In genomic region chr3:20842002-20842401, GRCh38 we compare ENCODE assay signal across 19 cellular contexts.
DNase-seq lines count a peak whose midpoint lies in the region; ATAC-seq, FAIRE-seq and TF ChIP-seq lines count a peak whose summit lies in the region.
"Had no signal": no experiment of that assay in that cellular context is flagged by ENCODE, and none has a peak within 500 bp of the region (broad histone marks: within the 10 kb centered on the region; RNA-seq: fewer than 3 reads in every experiment).

No MANE protein-coding gene starts in this region.

- 81% methylated on average over 6 of the region's 6 CpGs; no CpG with 5 or more reads in 1 of the 2 experiments for WGBS in H1 (ENCODE audit: extremely low coverage in 1 of 2, insufficient coverage in 1 of 2, insufficient read length in 1 of 2, insufficient replicate concordance in 2 of 2, low coverage in 1 of 2, low lambda C conversion rate in 2 of 2, missing lambda C conversion rate in 1 of 2), 2 experiments
- 93% methylated on average over 6 of the region's 6 CpGs for WGBS in smooth muscle cell (ENCODE audit: low lambda C conversion rate)
- no CpG with 5 or more reads among the region's 6 CpGs for WGBS in mesendoderm (ENCODE audit: extremely low coverage, insufficient coverage, low lambda C conversion rate)

- H3K79me1 ChIP-seq in H1 (ENCODE audit: low read depth, low read length) (no peaks in the 10 kb centered on the region), mesendoderm (ENCODE audit: low read length) (no peaks in the 10 kb centered on the region)

- H4K91ac ChIP-seq in H1 (replicated peaks; ENCODE audit: insufficient read length, low read length) = no peak overlapping the region

- no peak for TF ChIP-seq CTCF in HFFc6 (IDR thresholded peaks at IDR 0.05)
- no peak for TF ChIP-seq CTCF in OCI-LY7 (conservative IDR thresholded peaks at IDR 0.05; ENCODE audit: low read length)
- no peak for TF ChIP-seq CTCF in H1 (IDR thresholded peaks at IDR 0.05; ENCODE audit: control extremely low read depth in 1 of 3, insufficient read depth in 1 of 3, low read depth in 1 of 3, low read length in 3 of 3)
- TF ChIP-seq CTCF in smooth muscle cell (IDR thresholded peaks at IDR 0.05; ENCODE audit: borderline replicate concordance, insufficient read depth, poor library complexity, severe bottlenecking) = no peak
- no peak for TF ChIP-seq CTCF in omental fat pad (IDR thresholded peaks at IDR 0.05)

- H4K8ac ChIP-seq in H1 (ENCODE audit: extremely low read depth, insufficient read depth, low read length) (no peak overlapping the region), mesendoderm (ENCODE audit: low read depth, low read length) (no peak overlapping the region)

- H3K23ac ChIP-seq in H1 (ENCODE audit: insufficient read length) (no peak overlapping the region), mesendoderm (ENCODE audit: low read length) (no peak overlapping the region)

- H3K4me2 ChIP-seq in OCI-LY7 (ENCODE audit: low read length) = peak overlapping the region; percentile 60
- H3K4me2 ChIP-seq in H1 (ENCODE audit: insufficient read depth in 1 of 2, low read depth in 2 of 2, low read length in 2 of 2) = no peak overlapping the region
- H3K4me2 ChIP-seq in smooth muscle cell = peak overlapping the region; percentile 10
- H3K4me2 ChIP-seq in mesendoderm (ENCODE audit: low read length) = no peak overlapping the region

- H3K4ac ChIP-seq in H1 (replicated peaks; ENCODE audit: insufficient read length, low read depth, low read length) (no peak overlapping the region), mesendoderm (ENCODE audit: low read depth, low read length) (no peak overlapping the region)

- H2BK12ac ChIP-seq in H1 (ENCODE audit: low read depth, low read length) = no peak overlapping the region

- FAIRE-seq in H1 (lab: Jason Lieb, UNC) = no peak
- FAIRE-seq: GM12891, GM18507 had no signal

- H3K9me3 ChIP-seq in OCI-LY7 (ENCODE audit: low read length) (no peaks in the 10 kb centered on the region), H1 (ENCODE audit: insufficient read depth in 2 of 2, low read depth in 1 of 2, low read length in 1 of 2) (no peaks in the 10 kb centered on the region; a peak in 1 of 4 replicates), smooth muscle cell (replicated peaks; ENCODE audit: low read depth) (no peaks in the 10 kb centered on the region)

- H2BK5ac ChIP-seq in H1 (ENCODE audit: low read depth, low read length) (no peak overlapping the region), mesendoderm (ENCODE audit: low read length) (no peak overlapping the region)

- H3K9me3 Mint-ChIP-seq in HFFc6 = no peaks in the 10 kb centered on the region

- H3K27ac ChIP-seq in OCI-LY7 (ENCODE audit: low read depth, low read length, poor library complexity, severe bottlenecking) (peak overlapping the region; percentile 61), H1 (ENCODE audit: low read depth, low read length) (no peak overlapping the region), smooth muscle cell (ENCODE audit: low read depth) (no peak overlapping the region), mesendoderm (ENCODE audit: low read depth, low read length) (no peak overlapping the region)

- peaks cover 6% of the 10 kb centered on the region; the same call in 1 of the 2 replicates for H3K9me2 ChIP-seq in OCI-LY7 (ENCODE audit: insufficient read depth, low read length)

- no peak overlapping the region for H2AK5ac ChIP-seq in H1 (ENCODE audit: low read depth, low read length)
- no peak overlapping the region for H2AK5ac ChIP-seq in mesendoderm (ENCODE audit: low read length)

- intact Hi-C loops in OCI-LY7 (cut with micrococcal nuclease; ENCODE audit: unreplicated experiment) = no loop called here

- H3K27me3 ChIP-seq in H1 (replicated peaks in 1 of 4; ENCODE audit: control insufficient read depth in 3 of 4, extremely low read depth in 1 of 4, insufficient read depth in 3 of 4, low read length in 3 of 4) (no peaks in the 10 kb centered on the region), smooth muscle cell (ENCODE audit: low read depth) (no peaks in the 10 kb centered on the region), mesendoderm (ENCODE audit: insufficient read depth, low read length, poor library complexity) (no peaks in the 10 kb centered on the region)

- no peak for TF ChIP-seq POLR2A in H1 (IDR thresholded peaks at IDR 0.05; ENCODE audit: control extremely low read depth in 1 of 2, low read depth in 2 of 2, low read length in 2 of 2)

- H4K20me1 ChIP-seq in OCI-LY7 (ENCODE audit: insufficient read depth, low read length) = no peaks in the 10 kb centered on the region
- no peaks in the 10 kb centered on the region for H4K20me1 ChIP-seq in H1 (replicated peaks in 1 of 2; ENCODE audit: control insufficient read depth in 1 of 2, insufficient read depth in 2 of 2, low read length in 2 of 2)
- H4K20me1 ChIP-seq in smooth muscle cell (ENCODE audit: low read depth) = no peaks in the 10 kb centered on the region

- H3K56ac ChIP-seq in H1 (replicated peaks; ENCODE audit: insufficient read length, low read depth, low read length) = no peak overlapping the region
- no peak overlapping the region for H3K56ac ChIP-seq in mesendoderm (ENCODE audit: low read length)

- H3K79me2 ChIP-seq in OCI-LY7 (ENCODE audit: insufficient read depth, low read depth, low read length) (no peaks in the 10 kb centered on the region), H1 (ENCODE audit: control insufficient read depth in 1 of 2, insufficient read depth in 2 of 2, low read length in 2 of 2) (no peaks in the 10 kb centered on the region), smooth muscle cell (ENCODE audit: low read depth) (no peaks in the 10 kb centered on the region), mesendoderm (ENCODE audit: control insufficient read depth, insufficient read depth, low read length) (no peaks in the 10 kb centered on the region)

- H3K9ac ChIP-seq in H1 (replicated peaks in 1 of 4; ENCODE audit: extremely low read depth in 1 of 4, low read depth in 3 of 4, low read length in 3 of 4) = no peak overlapping the region
- no peak overlapping the region for H3K9ac ChIP-seq in smooth muscle cell (ENCODE audit: low read depth)
- no peak overlapping the region for H3K9ac ChIP-seq in mesendoderm (ENCODE audit: low read length)

- H2BK15ac ChIP-seq in H1 (ENCODE audit: low read length) = no peak overlapping the region
- H2BK15ac ChIP-seq in mesendoderm (replicated peaks; ENCODE audit: low read depth) = no peak overlapping the region

- peak overlapping the region; percentile 21; the same call in 1 of the 2 replicates for H3K4me3 Mint-ChIP-seq in HFFc6
- H3K4me3 Mint-ChIP-seq: CD4-positive, alpha-beta memory T cell had no signal

- BruUV-seq in OCI-LY7 (replicated peaks; lab: Mats Ljungman, UMichigan) = no TSS peak

- H3K36me3 ChIP-seq in OCI-LY7 (ENCODE audit: insufficient read depth, low read length) (no peaks in the 10 kb centered on the region; the same call in 1 of the 2 replicates), H1 (ENCODE audit: control insufficient read depth in 2 of 4, insufficient read depth in 4 of 4, low read length in 3 of 4) (no peaks in the 10 kb centered on the region), smooth muscle cell (ENCODE audit: low read depth) (no peaks in the 10 kb centered on the region), mesendoderm (ENCODE audit: control insufficient read depth, insufficient read depth, low read length) (no peaks in the 10 kb centered on the region)

- TF ChIP-seq EP300 in H1 (IDR thresholded peaks at IDR 0.05; ENCODE audit: borderline replicate concordance in 1 of 2, low read depth in 2 of 2, low read length in 2 of 2) = no peak

- DNase-seq in HFFc6 (no peak), OCI-LY7 (ENCODE audit: low spot score) (peak; percentile 64), H1 (ENCODE audit: low read depth in 1 of 2, low spot score in 2 of 2) (no peak), smooth muscle cell (lab: John Stamatoyannopoulos, UW; ENCODE audit: unreplicated experiment) (no peak), mesendoderm (no peak), omental fat pad (ENCODE audit: low spot score) (no peak), cerebellar cortex (ENCODE audit: low spot score) (no peak)
- DNase-seq: C1 segment of cervical spinal cord; Calu3; CD4-positive, alpha-beta memory T cell; COR-L47; DMS53; DMS79 treated with DMSO at 0.1 percent for 48 hours; GF-D8; GOT3; H7; HCEC 1CT had no signal

- no peaks in the 10 kb centered on the region for H3F3A ChIP-seq in smooth muscle cell (ENCODE audit: low read depth)

- peaks cover 32% of the 10 kb centered on the region; the same call in 1 of the 2 replicates for H3K4me1 Mint-ChIP-seq in HFFc6 (ENCODE audit: low read depth)
- H3K4me1 Mint-ChIP-seq: CD4-positive, alpha-beta memory T cell had no signal

- H3K4me1 ChIP-seq in OCI-LY7 (ENCODE audit: insufficient read depth, low read length, poor library complexity, severe bottlenecking) = peaks cover 59% of the 10 kb centered on the region
- H3K4me1 ChIP-seq in H1 (replicated peaks in 1 of 4; ENCODE audit: control insufficient read depth in 3 of 4, insufficient read depth in 4 of 4, low read length in 3 of 4) = peaks cover 0 to 4% (median 0%) of the 10 kb centered on the region in 4 experiments; a peak in 1 of 7 replicates
- no peaks in the 10 kb centered on the region for H3K4me1 ChIP-seq in smooth muscle cell (ENCODE audit: low read depth)
- H3K4me1 ChIP-seq in mesendoderm (ENCODE audit: control insufficient read depth, low read depth, low read length) = no peaks in the 10 kb centered on the region

- no peaks in the 10 kb centered on the region; the same call in 1 of the 2 replicates for H3K27me3 Mint-ChIP-seq in HFFc6 (ENCODE audit: insufficient read depth)
- H3K27me3 Mint-ChIP-seq: CD4-positive, alpha-beta memory T cell had no signal

- H3K14ac ChIP-seq in H1 (ENCODE audit: insufficient read length) = no peak overlapping the region

- no peak overlapping the region for H4K5ac ChIP-seq in H1 (ENCODE audit: insufficient read length, low read depth, low read length)
- H4K5ac ChIP-seq in mesendoderm (ENCODE audit: low read length) = no peak overlapping the region

- H3K36me3 Mint-ChIP-seq in HFFc6 (ENCODE audit: low read depth) = no peaks in the 10 kb centered on the region
- H3K36me3 Mint-ChIP-seq: CD4-positive, alpha-beta memory T cell had no signal

- H3K4me3 ChIP-seq in OCI-LY7 (ENCODE audit: low read depth, low read length, poor library complexity, severe bottlenecking) (peak overlapping the region; percentile 31), H1 (ENCODE audit: extremely low read depth in 1 of 4, insufficient read depth in 2 of 4, low read depth in 3 of 4, low read length in 4 of 4) (no peak overlapping the region), smooth muscle cell (no peak overlapping the region), mesendoderm (ENCODE audit: low read length) (no peak overlapping the region)

- peak overlapping the region; percentile 4; the same call in 1 of the 2 replicates for H3K27ac Mint-ChIP-seq in HFFc6
- H3K27ac Mint-ChIP-seq: CD4-positive, alpha-beta memory T cell had no signal

- TF ChIP-seq RAD21 in H1 (IDR thresholded peaks at IDR 0.05 in 1 of 2, conservative IDR thresholded peaks at IDR 0.05 in 1 of 2; ENCODE audit: low read depth in 2 of 2, low read length in 2 of 2) = no peak

- no peak overlapping the region for H2BK20ac ChIP-seq in H1 (ENCODE audit: low read length)

- H3K18ac ChIP-seq in H1 (ENCODE audit: extremely low read depth, low read length) (no peak overlapping the region), mesendoderm (ENCODE audit: low read length) (no peak overlapping the region)

- no peak for ATAC-seq in omental fat pad (ENCODE audit: low FRiP score)

- H2AFZ ChIP-seq in OCI-LY7 (ENCODE audit: low read length) (peak overlapping the region; percentile 88), H1 (ENCODE audit: low read length) (peak overlapping the region; percentile 65), smooth muscle cell (ENCODE audit: low read depth) (no peak overlapping the region)

- H2BK120ac ChIP-seq in H1 (replicated peaks; ENCODE audit: low read depth, low read length) (no peak overlapping the region), mesendoderm (ENCODE audit: low read depth, low read length) (no peak overlapping the region)

- CTCF ChIA-PET in OCI-LY7 (lab: Charles Lee; ENCODE audit: unreplicated experiment) = no interaction called here
- CTCF ChIA-PET in H1 (lab: Charles Lee; ENCODE audit: partially characterized antibody) = no interaction called here

- H3K23me2 ChIP-seq in H1 (ENCODE audit: low read depth, low read length) = no peaks in the 10 kb centered on the region

- POLR2A ChIA-PET in OCI-LY7 (lab: Charles Lee) (no interaction called here), H1 (lab: Charles Lee; ENCODE audit: partially characterized antibody) (no interaction called here)

Comparison
In these comparisons a context has a peak if more than half of its experiments do, and no peak if none do; other contexts are left out.
1. H3K4me2 ChIP-seq: peak in OCI-LY7 (single experiment) and smooth muscle cell (single experiment); none in H1 (0 of 2) and mesendoderm (single experiment).